ENCODE assay signal across 9 cellular contexts in the genomic region with DNA sequence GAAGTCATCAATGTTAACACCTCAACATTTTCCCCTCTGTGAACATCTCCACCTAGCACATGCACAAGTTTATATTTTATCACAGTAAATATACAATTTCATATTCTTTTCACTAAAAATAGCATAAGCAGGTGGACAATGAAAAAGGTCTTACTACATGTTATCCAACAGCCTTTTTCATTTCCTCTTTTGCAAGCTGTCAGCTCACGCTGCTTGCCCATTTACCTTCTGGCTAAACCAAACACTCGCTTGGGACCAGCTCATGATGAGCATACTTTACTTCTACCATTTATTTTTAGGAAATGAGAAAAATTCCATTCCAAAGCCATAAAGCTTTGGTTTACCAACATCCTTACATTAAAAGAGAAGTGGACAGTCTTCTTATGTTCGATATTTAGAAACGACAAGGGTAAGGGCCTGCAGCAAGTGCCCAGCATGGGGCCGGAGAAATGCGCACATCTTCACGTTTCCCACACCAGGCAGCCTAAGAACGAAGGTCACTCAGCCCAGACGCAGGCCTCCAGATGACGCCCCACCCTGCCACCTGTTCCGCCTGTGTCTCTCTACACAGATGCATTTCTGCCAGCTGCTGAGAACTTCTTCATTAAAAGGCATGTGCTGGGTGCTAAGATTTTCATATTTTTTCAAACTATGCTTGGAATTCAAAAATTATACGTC. TPM values are rescaled to one million over a fixed set of nuclear protein-coding genes. Genes with fewer than 3 reads are reported as not detected.
DNase-seq lines count a peak whose midpoint lies in the region; ATAC-seq and TF ChIP-seq lines count a peak whose summit lies in the region.
"Had no signal": no experiment of that assay in that cellular context is flagged by ENCODE, and none has a peak within 500 bp of the region (broad histone marks: within the 10 kb centered on the region; RNA-seq: fewer than 3 reads in every experiment).

No MANE protein-coding gene starts in this region.

- no peak overlapping the region for H3K4me3 Mint-ChIP-seq in activated CD8-positive, alpha-beta T cell treated with anti-CD3 and anti-CD28 coated beads for 36 hours

- peaks cover 31% of the 10 kb centered on the region for H3K36me3 Mint-ChIP-seq in activated CD8-positive, alpha-beta T cell treated with anti-CD3 and anti-CD28 coated beads for 36 hours (ENCODE audit: low read depth)

- POLR2A ChIA-PET in activated CD8-positive, alpha-beta T cell treated with anti-CD3 and anti-CD28 coated beads for 36 hours (lab: Charles Lee) = interaction anchor here (2.3 kb wide), 1 partner anchor 13 kb away, joined by 7 read pairs; no protein-coding TSS in a partner anchor

- DNase-seq in NCI-H1694 (lab: John Stamatoyannopoulos, UW) = peak; percentile 25
- no peak for DNase-seq in NCI-H1694 treated with DMSO at 0.1 percent for 48 hours (lab: John Stamatoyannopoulos, UW)
- no peak for DNase-seq in activated CD8-positive, alpha-beta T cell treated with anti-CD3 and anti-CD28 coated beads for 36 hours
- peak; percentile 53 for DNase-seq in posterior vena cava (ENCODE audit: low spot score)
- no peak for DNase-seq in stimulated activated CD4-positive, alpha-beta T cell treated with anti-CD3 and anti-CD28 coated beads, Interleukin-4, amount 100 ng/mL, for 1 hour
- no peak for DNase-seq in NCI-H748 treated with DMSO at 0.1 percent for 48 hours (lab: John Stamatoyannopoulos, UW)
- no peak for DNase-seq in HUDEP-2 (lab: John Stamatoyannopoulos, UW; ENCODE audit: unreplicated experiment in 76 of 76)
- DNase-seq: activated CD4-positive, alpha-beta T cell treated with anti-CD3 and anti-CD28 coated beads, Interleukin-2, amount 50 U/mL, for 4 hours had no signal

- H3K27ac Mint-ChIP-seq in activated CD8-positive, alpha-beta T cell treated with anti-CD3 and anti-CD28 coated beads for 36 hours = peak overlapping the region; percentile 83

- peaks cover 57% of the 10 kb centered on the region for H3K4me1 Mint-ChIP-seq in activated CD8-positive, alpha-beta T cell treated with anti-CD3 and anti-CD28 coated beads for 36 hours (ENCODE audit: low read depth)

- CTCF ChIA-PET in activated CD8-positive, alpha-beta T cell treated with anti-CD3 and anti-CD28 coated beads for 36 hours (lab: Charles Lee) = interaction anchor here (0.7 to 1.0 kb wide), 3 partner anchors 27 to 276 kb away, joined by 3 to 5 read pairs (median 3); no protein-coding TSS in a partner anchor

- intact Hi-C loops in activated CD8-positive, alpha-beta T cell treated with anti-CD3 and anti-CD28 coated beads for 36 hours (cut with micrococcal nuclease) = no loop called here
- intact Hi-C loops in posterior vena cava (cut with DNase I) = no loop called here

- H3K9me3 Mint-ChIP-seq in activated CD8-positive, alpha-beta T cell treated with anti-CD3 and anti-CD28 coated beads for 36 hours = no peaks in the 10 kb centered on the region

- H3K27me3 Mint-ChIP-seq in activated CD8-positive, alpha-beta T cell treated with anti-CD3 and anti-CD28 coated beads for 36 hours = no peaks in the 10 kb centered on the region

- ATAC-seq in HG02981 (IDR thresholded peaks at IDR 0.05; ENCODE audit: unreplicated experiment) = peak; percentile 46
- ATAC-seq in activated CD8-positive, alpha-beta T cell treated with anti-CD3 and anti-CD28 coated beads for 36 hours = no peak

- no peak for TF ChIP-seq CTCF in activated CD8-positive, alpha-beta T cell treated with anti-CD3 and anti-CD28 coated beads for 36 hours (IDR thresholded peaks at IDR 0.05)

RNA-seq across cellular contexts. Expression of gene SNN, which starts 13.9 kb away (rescaled TPM):
- 1 to 10 TPM; 8.2 to 9.5 TPM for total RNA-seq in activated CD8-positive, alpha-beta T cell treated with anti-CD3 and anti-CD28 coated beads for 36 hours
- 10 to 100 TPM; 17.9 to 19.7 TPM for total RNA-seq in posterior vena cava

Comparison
In these comparisons a context has a peak if more than half of its experiments do, and no peak if none do; other contexts are left out.
1. DNase-seq: peak in NCI-H1694 (single experiment) and posterior vena cava (single experiment); none in NCI-H1694 treated with DMSO at 0.1 percent for 48 hours (single experiment), activated CD8-positive, alpha-beta T cell treated with anti-CD3 and anti-CD28 coated beads for 36 hours (single experiment), stimulated activated CD4-positive, alpha-beta T cell treated with anti-CD3 and anti-CD28 coated beads, Interleukin-4, amount 100 ng/mL, for 1 hour (single experiment), NCI-H748 treated with DMSO at 0.1 percent for 48 hours (single experiment) and HUDEP-2 (0 of 76).